ENCODE assay signal across 8 cellular contexts in the genomic region with DNA sequence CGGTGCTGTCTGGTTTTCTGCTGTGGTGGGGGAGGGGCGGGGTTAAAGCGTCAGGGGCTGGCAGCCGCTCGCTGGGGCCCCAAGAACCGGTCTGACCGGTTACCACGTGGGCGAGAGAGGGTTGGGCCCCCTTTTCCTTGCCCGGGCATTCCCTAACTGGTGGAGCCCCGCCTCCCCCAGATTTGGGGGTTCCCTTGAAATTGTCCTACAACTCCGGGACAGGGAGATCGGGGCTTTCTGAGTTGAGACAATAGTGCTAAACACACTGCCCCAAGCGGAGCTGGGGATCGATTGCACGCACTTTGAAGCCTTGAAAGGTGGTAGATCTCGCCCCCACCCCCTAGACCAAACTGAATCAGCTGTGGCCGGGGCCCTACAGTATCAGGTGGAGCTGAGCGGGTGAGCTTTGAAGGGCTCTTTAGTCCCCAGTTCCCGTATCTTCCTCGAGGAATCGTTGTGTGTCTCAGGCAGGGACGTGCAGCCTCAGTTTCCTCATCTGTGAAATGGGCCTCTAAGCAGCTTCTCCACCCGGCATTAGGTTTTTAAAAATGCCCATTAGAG. TPM values are rescaled to one million over a fixed set of nuclear protein-coding genes. Genes with fewer than 3 reads are reported as not detected.
DNase-seq lines count a peak whose midpoint lies in the region.

No MANE protein-coding gene starts in this region.

- H3K36me3 Mint-ChIP-seq in activated CD4-positive, alpha-beta memory T cell treated with anti-CD3 and anti-CD28 coated beads, Interleukin-2, amount 10 ng/mL, durations not matched to agents 7 days and 5 days (ENCODE audit: low read depth): peaks cover 49% of the 10 kb centered on the region

- peaks cover 44% of the 10 kb centered on the region for H3K4me1 Mint-ChIP-seq in activated CD4-positive, alpha-beta memory T cell treated with anti-CD3 and anti-CD28 coated beads, Interleukin-2, amount 10 ng/mL, durations not matched to agents 7 days and 5 days

- peak overlapping the region; percentile 95 for H3K4me3 Mint-ChIP-seq in activated CD4-positive, alpha-beta memory T cell treated with anti-CD3 and anti-CD28 coated beads, Interleukin-2, amount 10 ng/mL, durations not matched to agents 7 days and 5 days

- peak overlapping the region; percentile 98 for H3K4me3 ChIP-seq in mesodermal cell (ENCODE audit: extremely low read depth, insufficient read depth, low read length, poor library complexity, severe bottlenecking)

- peak overlapping the region; percentile 98 for H3K27ac ChIP-seq in mesodermal cell (ENCODE audit: low read depth, low read length, severe bottlenecking)

- H3K9me3 Mint-ChIP-seq in activated CD4-positive, alpha-beta memory T cell treated with anti-CD3 and anti-CD28 coated beads, Interleukin-2, amount 10 ng/mL, durations not matched to agents 7 days and 5 days: no peaks in the 10 kb centered on the region

- peak; percentile 6 for DNase-seq in NCI-H1092 treated with DMSO at 0.1 percent for 48 hours (lab: John Stamatoyannopoulos, UW)
- no peak for DNase-seq in NCI-H1092 (lab: John Stamatoyannopoulos, UW)
- peak; percentile 78 for DNase-seq in NCI-H2196 (lab: John Stamatoyannopoulos, UW; ENCODE audit: unreplicated experiment)
- peak; percentile 81 for DNase-seq in activated CD4-positive, alpha-beta memory T cell treated with anti-CD3 and anti-CD28 coated beads, Interleukin-2, amount 10 ng/mL, durations not matched to agents 7 days and 5 days
- DNase-seq in effector CD4-positive, alpha-beta T cell: peak; percentile 74
- DNase-seq in stimulated activated CD8-positive, alpha-beta memory T cell treated with anti-CD3 and anti-CD28 coated beads, Interleukin-7, amount 100 ng/mL, for 4 hours (ENCODE audit: low read depth in 2 of 2): peak; percentile 72 to 75
- DNase-seq in DMS114 treated with DMSO at 0.1 percent for 48 hours (lab: John Stamatoyannopoulos, UW; ENCODE audit: unreplicated experiment): no peak

- H3K27ac Mint-ChIP-seq in activated CD4-positive, alpha-beta memory T cell treated with anti-CD3 and anti-CD28 coated beads, Interleukin-2, amount 10 ng/mL, durations not matched to agents 7 days and 5 days: peak overlapping the region; percentile 99

- POLR2A ChIA-PET in activated CD4-positive, alpha-beta memory T cell treated with anti-CD3 and anti-CD28 coated beads, Interleukin-2, amount 10 ng/mL, durations not matched to agents 7 days and 5 days (lab: Charles Lee): interaction anchor here (0.7 to 6.6 kb wide), 23 partner anchors 12 to 1263 kb away, joined by 3 to 260 read pairs (median 7); a partner anchor contains a TSS

- H3K27me3 Mint-ChIP-seq in activated CD4-positive, alpha-beta memory T cell treated with anti-CD3 and anti-CD28 coated beads, Interleukin-2, amount 10 ng/mL, durations not matched to agents 7 days and 5 days: no peaks in the 10 kb centered on the region

- peaks cover 5% of the 10 kb centered on the region for H3K4me1 ChIP-seq in mesodermal cell (ENCODE audit: control insufficient read depth, insufficient read depth, low read length, poor library complexity, severe bottlenecking)

- CTCF ChIA-PET in activated CD4-positive, alpha-beta memory T cell treated with anti-CD3 and anti-CD28 coated beads, Interleukin-2, amount 10 ng/mL, durations not matched to agents 7 days and 5 days (lab: Charles Lee): interaction anchor here (0.7 to 4.7 kb wide), 9 partner anchors 9 to 123 kb away, joined by 3 to 36 read pairs (median 7); no protein-coding TSS in a partner anchor

- H3K9me3 ChIP-seq in mesodermal cell (ENCODE audit: control insufficient read depth, low read length): no peaks in the 10 kb centered on the region

- WGBS in mesodermal cell (ENCODE audit: insufficient coverage in 2 of 2), 2 experiments: 0 to 2% methylated on average over 12 to 24 of the region's 24 CpGs

- peaks cover 16% of the 10 kb centered on the region for H3K36me3 ChIP-seq in mesodermal cell (ENCODE audit: control insufficient read depth, insufficient read depth, low read length)

RNA-seq across cellular contexts. Expression of a gene that starts 4.8 kb away (rescaled TPM):
- total RNA-seq in activated CD4-positive, alpha-beta memory T cell treated with anti-CD3 and anti-CD28 coated beads, Interleukin-2, amount 10 ng/mL, durations not matched to agents 7 days and 5 days: 100 to 1,000 TPM; 231 to 234 TPM
- 106 TPM for polyA plus RNA-seq in mesodermal cell (2013, experiment 1 of 2)
- polyA plus RNA-seq in mesodermal cell (2013, experiment 2 of 2): 66.8 TPM

RNA-seq across cellular contexts. Expression of a gene that starts 4.8 kb away (rescaled TPM):
- total RNA-seq in activated CD4-positive, alpha-beta memory T cell treated with anti-CD3 and anti-CD28 coated beads, Interleukin-2, amount 10 ng/mL, durations not matched to agents 7 days and 5 days: 10 to 100 TPM; 69.0 to 72.2 TPM
- 45.6 TPM for polyA plus RNA-seq in mesodermal cell (2013, experiment 1 of 2)
- polyA plus RNA-seq in mesodermal cell (2013, experiment 2 of 2): 36.3 TPM

RNA-seq across cellular contexts. Expression of a gene that starts 36.9 kb away (rescaled TPM):
- total RNA-seq in activated CD4-positive, alpha-beta memory T cell treated with anti-CD3 and anti-CD28 coated beads, Interleukin-2, amount 10 ng/mL, durations not matched to agents 7 days and 5 days: 10 to 100 TPM; 74.5 to 82.2 TPM
- 60.4 TPM for polyA plus RNA-seq in mesodermal cell (2013, experiment 1 of 2)
- polyA plus RNA-seq in mesodermal cell (2013, experiment 2 of 2): 40.7 TPM

RNA-seq across cellular contexts. Expression of a gene that starts 38.5 kb away (rescaled TPM):
- 10 to 100 TPM; 29.4 to 29.7 TPM for total RNA-seq in activated CD4-positive, alpha-beta memory T cell treated with anti-CD3 and anti-CD28 coated beads, Interleukin-2, amount 10 ng/mL, durations not matched to agents 7 days and 5 days
- polyA plus RNA-seq in mesodermal cell (2013, experiment 1 of 2): 36.2 TPM
- polyA plus RNA-seq in mesodermal cell (2013, experiment 2 of 2): 27.4 TPM

RNA-seq across cellular contexts. Expression of a gene that starts 52.3 kb away (rescaled TPM):
- total RNA-seq in activated CD4-positive, alpha-beta memory T cell treated with anti-CD3 and anti-CD28 coated beads, Interleukin-2, amount 10 ng/mL, durations not matched to agents 7 days and 5 days: 1 to 10 TPM; 5.7 to 6.2 TPM
- polyA plus RNA-seq in mesodermal cell (2013, experiment 1 of 2): 14.3 TPM
- 10.6 TPM for polyA plus RNA-seq in mesodermal cell (2013, experiment 2 of 2)

Comparison
In these comparisons a context has a peak if more than half of its experiments do, and no peak if none do; other contexts are left out.
1. DNase-seq: peak in NCI-H1092 treated with DMSO at 0.1 percent for 48 hours (single experiment), NCI-H2196 (single experiment), activated CD4-positive, alpha-beta memory T cell treated with anti-CD3 and anti-CD28 coated beads, Interleukin-2, amount 10 ng/mL, durations not matched to agents 7 days and 5 days (single experiment), effector CD4-positive, alpha-beta T cell (single experiment) and stimulated activated CD8-positive, alpha-beta memory T cell treated with anti-CD3 and anti-CD28 coated beads, Interleukin-7, amount 100 ng/mL, for 4 hours (2 of 2); none in NCI-H1092 (single experiment) and DMS114 treated with DMSO at 0.1 percent for 48 hours (single experiment).